ENCODE assay signal across 18 cellular contexts in genomic region chr2:2824588-2824987, GRCh38.
DNase-seq lines count a peak whose midpoint lies in the region; ATAC-seq and TF ChIP-seq lines count a peak whose summit lies in the region.
"Had no signal": no experiment of that assay in that cellular context is flagged by ENCODE, and none has a peak within 500 bp of the region (broad histone marks: within the 10 kb centered on the region; RNA-seq: fewer than 3 reads in every experiment).

No MANE protein-coding gene starts in this region.

- no peaks in the 10 kb centered on the region for H3K36me3 Mint-ChIP-seq in CD14-positive monocyte
- H3K36me3 Mint-ChIP-seq: CD8-positive, alpha-beta T cell had no signal

- no peaks in the 10 kb centered on the region for H3K36me3 ChIP-seq in right atrium auricular region
- H3K36me3 ChIP-seq in parathyroid adenoma (ENCODE audit: control insufficient read depth, insufficient read depth, low read length): no peaks in the 10 kb centered on the region
- H3K36me3 ChIP-seq in effector memory CD4-positive, alpha-beta T cell (ENCODE audit: control insufficient read depth, insufficient read depth, low read length): no peaks in the 10 kb centered on the region
- H3K36me3 ChIP-seq: BLaER1 had no signal

- no peak overlapping the region for H3K4me3 Mint-ChIP-seq in CD14-positive monocyte
- H3K4me3 Mint-ChIP-seq: CD8-positive, alpha-beta T cell; HFFc6 had no signal

- H3K79me2 ChIP-seq in parathyroid adenoma: no peaks in the 10 kb centered on the region

- H3K9me3 Mint-ChIP-seq in CD14-positive monocyte: peaks cover 4 to 13% (median 7%) of the 10 kb centered on the region in 7 donors

- no peaks in the 10 kb centered on the region for H3K4me1 ChIP-seq in right atrium auricular region
- peaks cover 3% of the 10 kb centered on the region for H3K4me1 ChIP-seq in parathyroid adenoma
- H3K4me1 ChIP-seq in effector memory CD4-positive, alpha-beta T cell (ENCODE audit: control insufficient read depth, insufficient read depth, low read length, poor library complexity, severe bottlenecking): no peaks in the 10 kb centered on the region

- TF ChIP-seq CTCF in right atrium auricular region (IDR thresholded peaks at IDR 0.05) (no peak), coronary artery (IDR thresholded peaks at IDR 0.05) (no peak), parathyroid adenoma (IDR thresholded peaks at IDR 0.05) (no peak), CD14-positive monocyte (IDR thresholded peaks at IDR 0.05) (no peak)

- H3K9me3 ChIP-seq in right atrium auricular region: peaks cover 0 to 11% of the 10 kb centered on the region in 2 donors
- H3K9me3 ChIP-seq in parathyroid adenoma (ENCODE audit: control insufficient read depth, low read length): no peaks in the 10 kb centered on the region
- no peaks in the 10 kb centered on the region for H3K9me3 ChIP-seq in effector memory CD4-positive, alpha-beta T cell (ENCODE audit: control insufficient read depth, low read length)

- H3K27me3 Mint-ChIP-seq in CD14-positive monocyte (ENCODE audit: low read depth in 3 of 3): peaks cover 0 to 2% (median 0%) of the 10 kb centered on the region in 3 donors

- H3K27ac Mint-ChIP-seq in CD14-positive monocyte: no peak overlapping the region
- H3K27ac Mint-ChIP-seq: CD8-positive, alpha-beta T cell; HFFc6 had no signal

- no peak overlapping the region for H3K27ac ChIP-seq in right atrium auricular region
- no peak overlapping the region for H3K27ac ChIP-seq in coronary artery
- H3K27ac ChIP-seq in parathyroid adenoma: no peak overlapping the region
- no peak overlapping the region for H3K27ac ChIP-seq in effector memory CD4-positive, alpha-beta T cell (ENCODE audit: insufficient read depth, low read length, poor library complexity, severe bottlenecking)
- H3K27ac ChIP-seq: BLaER1, GM23248 had no signal

- no peaks in the 10 kb centered on the region for H3K4me1 Mint-ChIP-seq in CD14-positive monocyte

- peak; percentile 48 for DNase-seq in right atrium auricular region (ENCODE audit: low spot score)
- no peak for DNase-seq in Right ventricle myocardium inferior (ENCODE audit: missing footprints)
- DNase-seq in coronary artery (ENCODE audit: low spot score): peak; percentile 31
- no peak for DNase-seq in CD14-positive monocyte (ENCODE audit: low spot score)
- DNase-seq in effector memory CD4-positive, alpha-beta T cell: no peak
- DNase-seq: 8988T, Calu3, DMS53, DND-41, EL, GM23248, HFFc6, IMR-90 had no signal

- H3K4me3 ChIP-seq in right atrium auricular region (no peak overlapping the region), coronary artery (no peak overlapping the region), parathyroid adenoma (ENCODE audit: low read depth, low read length) (no peak overlapping the region)
- H3K4me3 ChIP-seq in effector memory CD4-positive, alpha-beta T cell (ENCODE audit: insufficient read depth, low read depth, low read length, poor library complexity, severe bottlenecking): no peak overlapping the region
- H3K4me3 ChIP-seq: BLaER1, GM23248 had no signal

- H3K4me2 ChIP-seq in parathyroid adenoma (ENCODE audit: low read length): no peak overlapping the region
- H3K4me2 ChIP-seq: BLaER1 had no signal

- H3K27me3 ChIP-seq in right atrium auricular region (no peaks in the 10 kb centered on the region), parathyroid adenoma (ENCODE audit: control insufficient read depth, insufficient read depth, low read length) (no peaks in the 10 kb centered on the region)
- no peaks in the 10 kb centered on the region for H3K27me3 ChIP-seq in effector memory CD4-positive, alpha-beta T cell (replicated peaks; ENCODE audit: control insufficient read depth, insufficient read depth, low read length, poor library complexity, severe bottlenecking)
- H3K27me3 ChIP-seq: BLaER1 had no signal

- ATAC-seq in Right ventricle myocardium inferior: no peak
- no peak for ATAC-seq in GM19467 (IDR thresholded peaks at IDR 0.05; ENCODE audit: unreplicated experiment)
- ATAC-seq: CD8-positive, alpha-beta T cell; HCT116 had no signal

- H2AFZ ChIP-seq in parathyroid adenoma: peak overlapping the region; percentile 28
- H2AFZ ChIP-seq: GM23248 had no signal

- intact Hi-C loops in Right ventricle myocardium inferior (cut with DNase I): no loop called here
- intact Hi-C loops in CD14-positive monocyte (cut with micrococcal nuclease): no loop called here

- no peak overlapping the region for H3K9ac ChIP-seq in parathyroid adenoma
- H3K9ac ChIP-seq: BLaER1, GM23248 had no signal

Comparison
In these comparisons a context has a peak if more than half of its experiments do, and no peak if none do; other contexts are left out.
1. DNase-seq: peak in right atrium auricular region (single experiment) and coronary artery (single experiment); none in Right ventricle myocardium inferior (single experiment), CD14-positive monocyte (single experiment) and effector memory CD4-positive, alpha-beta T cell (0 of 3).